ENCODE assay signal across 12 cellular contexts in the genomic region with DNA sequence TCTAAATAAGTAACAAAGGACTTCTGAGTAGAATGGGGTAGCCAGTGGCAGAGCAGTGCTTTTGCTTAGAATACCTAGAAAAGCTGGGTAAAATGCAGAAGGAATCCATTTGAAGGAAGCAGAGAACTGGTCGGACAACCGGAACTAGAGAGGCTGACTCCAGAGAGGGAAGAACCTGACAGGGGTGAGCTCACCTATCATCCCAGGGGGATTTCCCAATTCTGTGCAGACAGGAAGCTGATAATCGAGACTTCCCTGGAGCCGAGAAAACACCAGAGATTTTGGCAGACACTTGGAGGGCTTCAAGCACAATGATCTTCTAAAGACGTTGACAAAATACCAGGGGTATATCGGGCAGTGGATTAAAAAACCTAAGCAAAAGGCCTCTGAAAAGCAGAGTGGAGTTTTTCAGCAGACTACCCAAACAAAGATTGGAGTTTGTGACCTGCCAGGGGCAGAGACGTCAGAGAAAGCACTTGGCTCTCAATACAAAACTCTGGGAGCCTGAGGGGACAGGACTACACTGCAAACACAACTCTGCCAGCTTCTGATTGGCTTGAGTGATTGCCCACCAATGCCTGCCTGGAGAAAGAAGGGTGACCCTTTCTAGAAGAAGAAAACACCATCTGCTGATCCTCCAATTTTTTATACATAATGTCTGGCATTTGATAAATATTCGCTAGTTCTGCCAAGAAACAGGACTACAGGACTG.
DNase-seq lines count a peak whose midpoint lies in the region; ATAC-seq, FAIRE-seq and TF ChIP-seq lines count a peak whose summit lies in the region.
"Had no signal": no experiment of that assay in that cellular context is flagged by ENCODE, and none has a peak within 500 bp of the region (broad histone marks: within the 10 kb centered on the region; RNA-seq: fewer than 3 reads in every experiment).

No MANE protein-coding gene starts in this region.

- H4K20me1 ChIP-seq in keratinocyte (ENCODE audit: control insufficient read depth, extremely low read depth, insufficient read depth, low read length), result no peaks in the 10 kb centered on the region

- peak overlapping the region; percentile 59 to 74 for H3K27ac ChIP-seq in coronary artery
- H3K27ac ChIP-seq in keratinocyte (ENCODE audit: control insufficient read depth, insufficient read depth, low read length), result peak overlapping the region; percentile 3
- H3K27ac ChIP-seq in thoracic aorta, result peak overlapping the region; percentile 64 to 78
- no peak overlapping the region for H3K27ac ChIP-seq in WERI-Rb-1

- dilution Hi-C loops in keratinocyte (cut with MboI; ENCODE audit: extremely low pct_ligation_motif_present, low sequenced_read_pairs), result no loop called here

- H3K4me3 ChIP-seq in coronary artery (peak overlapping the region; percentile 2), keratinocyte (ENCODE audit: control insufficient read depth in 2 of 3, extremely low read depth in 1 of 3, insufficient read depth in 2 of 3, low read depth in 1 of 3, low read length in 3 of 3) (no peak overlapping the region), thoracic aorta (peak overlapping the region; percentile 3), WERI-Rb-1 (ENCODE audit: low read depth, low read length) (no peak overlapping the region)

- H3K27me3 ChIP-seq in keratinocyte (ENCODE audit: control insufficient read depth, extremely low read depth, insufficient read depth, low read length) (no peaks in the 10 kb centered on the region), thoracic aorta (replicated peaks; ENCODE audit: insufficient read depth) (no peaks in the 10 kb centered on the region), WERI-Rb-1 (ENCODE audit: insufficient read depth, low read depth, severe bottlenecking) (no peaks in the 10 kb centered on the region)

- H3K9ac ChIP-seq in keratinocyte (ENCODE audit: control insufficient read depth, extremely low read depth, insufficient read depth, low read length), result no peak overlapping the region

- H3K9me3 ChIP-seq in keratinocyte (ENCODE audit: control insufficient read depth, low read depth, low read length) (no peaks in the 10 kb centered on the region), thoracic aorta (no peaks in the 10 kb centered on the region), WERI-Rb-1 (ENCODE audit: severe bottlenecking) (no peaks in the 10 kb centered on the region)

- no peaks in the 10 kb centered on the region for H3K79me2 ChIP-seq in keratinocyte (ENCODE audit: control insufficient read depth, insufficient read depth, low read length)

- H3K4me2 ChIP-seq in keratinocyte (ENCODE audit: control insufficient read depth, extremely low read depth, insufficient read depth, low read depth, low read length), result peak overlapping the region; percentile 35

- peaks cover 16% of the 10 kb centered on the region for H3K4me1 ChIP-seq in keratinocyte (ENCODE audit: control insufficient read depth, extremely low read depth, insufficient read depth, low read length)
- peaks cover 9 to 37% of the 10 kb centered on the region in 2 donors for H3K4me1 ChIP-seq in thoracic aorta (ENCODE audit: control insufficient read depth in 1 of 2, low read depth in 2 of 2)

- DNase-seq in NCI-H446 (lab: John Stamatoyannopoulos, UW), result peak; percentile 86 to 95
- no peak for DNase-seq in coronary artery (ENCODE audit: low spot score)
- no peak for DNase-seq in keratinocyte (ENCODE audit: low read depth, low spot score)
- no peak for DNase-seq in thoracic aorta (ENCODE audit: low spot score)
- DNase-seq in activated T-cell treated with anti-CD3 and anti-CD28 coated beads, Interleukin-2, amount 50 U/mL, for 48 hours, result no peak
- DNase-seq in WERI-Rb-1, result no peak
- DNase-seq: activated CD8-positive, alpha-beta T cell treated with anti-CD3 and anti-CD28 coated beads for 36 hours; EL; NCI-H1694 treated with DMSO at 0.1 percent for 48 hours; posterior cingulate gyrus had no signal

- H2AFZ ChIP-seq in keratinocyte (ENCODE audit: control insufficient read depth, low read length), result peak overlapping the region; percentile 84

- no peaks in the 10 kb centered on the region for H3K9me1 ChIP-seq in keratinocyte (ENCODE audit: control insufficient read depth, extremely low read depth, insufficient read depth, low read length)

- H3K36me3 ChIP-seq in keratinocyte (ENCODE audit: control insufficient read depth in 2 of 2, extremely low read depth in 1 of 2, insufficient read depth in 2 of 2, low read length in 2 of 2) (no peaks in the 10 kb centered on the region), thoracic aorta (no peaks in the 10 kb centered on the region), WERI-Rb-1 (peaks cover 44% of the 10 kb centered on the region)

- TF ChIP-seq CTCF in coronary artery (IDR thresholded peaks at IDR 0.05), result no peak
- TF ChIP-seq CTCF in keratinocyte (optimal IDR thresholded peaks at IDR 0.05 in 1 of 3, IDR thresholded peaks at IDR 0.05 in 1 of 3, conservative IDR thresholded peaks at IDR 0.05 in 1 of 3; ENCODE audit: extremely low read depth in 1 of 3, insufficient read depth in 2 of 3, low read length in 3 of 3), result no peak
- no peak for TF ChIP-seq CTCF in thoracic aorta (IDR thresholded peaks at IDR 0.05)
- no peak for TF ChIP-seq CTCF in WERI-Rb-1 (IDR thresholded peaks at IDR 0.05; ENCODE audit: low read depth, low read length)

- ATAC-seq in thoracic aorta (ENCODE audit: insufficient number of reproducible peaks, low FRiP score, low read depth) (no peak), GM21515 (IDR thresholded peaks at IDR 0.05; ENCODE audit: unreplicated experiment) (no peak)
- ATAC-seq: activated CD8-positive, alpha-beta T cell treated with anti-CD3 and anti-CD28 coated beads for 36 hours had no signal

- peak; percentile 78 for FAIRE-seq in keratinocyte (lab: Jason Lieb, UNC)
- FAIRE-seq: GM12891 had no signal

Comparison
In these comparisons a context has a peak if more than half of its experiments do, and no peak if none do; other contexts are left out.
1. DNase-seq: peak in NCI-H446 (2 of 2); none in coronary artery (single experiment), keratinocyte (single experiment), thoracic aorta (single experiment), activated T-cell treated with anti-CD3 and anti-CD28 coated beads, Interleukin-2, amount 50 U/mL, for 48 hours (0 of 2) and WERI-Rb-1 (single experiment).
2. H3K4me3 ChIP-seq: peak in coronary artery (single experiment) and thoracic aorta (single experiment); none in keratinocyte (0 of 3) and WERI-Rb-1 (single experiment).